In the genomic region with DNA sequence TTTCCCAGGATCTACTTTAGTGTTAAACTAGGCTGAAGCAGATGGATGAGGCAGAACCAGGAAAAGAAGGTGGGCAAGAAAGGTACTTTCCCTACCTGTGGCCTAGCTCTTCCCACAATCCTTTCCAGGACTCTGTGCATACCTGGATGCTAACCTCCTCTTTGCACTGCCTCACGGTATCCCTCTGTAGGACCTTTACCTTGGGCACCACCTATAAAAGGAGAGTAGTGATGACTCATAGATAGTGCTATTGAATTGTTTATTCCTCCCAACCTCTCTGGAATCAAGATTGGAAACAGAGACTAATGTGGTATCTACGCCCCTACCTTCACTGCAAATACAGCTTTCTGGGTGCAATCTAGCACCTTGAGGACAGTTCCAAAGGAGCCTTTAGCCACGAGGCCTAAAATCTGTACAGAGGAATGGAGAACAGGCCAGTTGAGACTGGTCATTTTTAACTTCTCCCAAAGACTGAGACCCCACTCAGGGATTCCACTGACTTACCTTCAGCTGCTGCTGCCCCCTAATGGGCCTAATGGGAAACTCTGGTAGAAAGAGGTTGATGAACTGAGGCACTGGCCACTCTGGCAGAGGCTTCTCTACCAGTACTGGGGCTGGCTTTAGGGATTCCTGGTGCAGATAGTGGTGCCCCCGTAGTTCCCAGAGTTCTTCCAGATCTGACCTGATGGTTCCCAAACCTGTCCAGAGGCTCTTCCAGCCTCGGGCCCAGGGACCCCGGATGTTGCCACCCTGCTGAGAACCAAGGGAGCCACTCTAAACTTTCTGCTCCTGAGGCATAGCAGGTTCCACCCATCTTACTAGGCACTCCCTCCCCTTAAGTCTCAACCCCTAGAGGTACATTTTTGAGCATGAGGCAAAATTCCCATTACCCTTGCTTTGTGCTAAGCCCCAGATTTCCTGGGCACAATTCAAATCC, we compare ENCODE assay signal across 2 cellular contexts.
TF ChIP-seq lines count a peak whose summit lies in the region.

No MANE protein-coding gene starts in this region.

TF ChIP-seq in HCT116, 20 proteins besides CTCF, POLR2A, EP300 and RAD21 (continued from another document):
- TF ChIP-seq, protein P1, sequence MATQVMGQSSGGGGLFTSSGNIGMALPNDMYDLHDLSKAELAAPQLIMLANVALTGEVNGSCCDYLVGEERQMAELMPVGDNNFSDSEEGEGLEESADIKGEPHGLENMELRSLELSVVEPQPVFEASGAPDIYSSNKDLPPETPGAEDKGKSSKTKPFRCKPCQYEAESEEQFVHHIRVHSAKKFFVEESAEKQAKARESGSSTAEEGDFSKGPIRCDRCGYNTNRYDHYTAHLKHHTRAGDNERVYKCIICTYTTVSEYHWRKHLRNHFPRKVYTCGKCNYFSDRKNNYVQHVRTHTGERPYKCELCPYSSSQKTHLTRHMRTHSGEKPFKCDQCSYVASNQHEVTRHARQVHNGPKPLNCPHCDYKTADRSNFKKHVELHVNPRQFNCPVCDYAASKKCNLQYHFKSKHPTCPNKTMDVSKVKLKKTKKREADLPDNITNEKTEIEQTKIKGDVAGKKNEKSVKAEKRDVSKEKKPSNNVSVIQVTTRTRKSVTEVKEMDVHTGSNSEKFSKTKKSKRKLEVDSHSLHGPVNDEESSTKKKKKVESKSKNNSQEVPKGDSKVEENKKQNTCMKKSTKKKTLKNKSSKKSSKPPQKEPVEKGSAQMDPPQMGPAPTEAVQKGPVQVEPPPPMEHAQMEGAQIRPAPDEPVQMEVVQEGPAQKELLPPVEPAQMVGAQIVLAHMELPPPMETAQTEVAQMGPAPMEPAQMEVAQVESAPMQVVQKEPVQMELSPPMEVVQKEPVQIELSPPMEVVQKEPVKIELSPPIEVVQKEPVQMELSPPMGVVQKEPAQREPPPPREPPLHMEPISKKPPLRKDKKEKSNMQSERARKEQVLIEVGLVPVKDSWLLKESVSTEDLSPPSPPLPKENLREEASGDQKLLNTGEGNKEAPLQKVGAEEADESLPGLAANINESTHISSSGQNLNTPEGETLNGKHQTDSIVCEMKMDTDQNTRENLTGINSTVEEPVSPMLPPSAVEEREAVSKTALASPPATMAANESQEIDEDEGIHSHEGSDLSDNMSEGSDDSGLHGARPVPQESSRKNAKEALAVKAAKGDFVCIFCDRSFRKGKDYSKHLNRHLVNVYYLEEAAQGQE (IDR thresholded peaks at IDR 0.05; ENCODE audit: low read depth), result no peak
- TF ChIP-seq MAX (IDR thresholded peaks at IDR 0.05), result no peak
- TF ChIP-seq SP1 (IDR thresholded peaks at IDR 0.05; ENCODE audit: low read depth), result no peak

TF ChIP-seq in WTC11, 78 proteins besides CTCF, POLR2A, EP300 and RAD21 (continued from another document):
- TF ChIP-seq, protein P2, sequence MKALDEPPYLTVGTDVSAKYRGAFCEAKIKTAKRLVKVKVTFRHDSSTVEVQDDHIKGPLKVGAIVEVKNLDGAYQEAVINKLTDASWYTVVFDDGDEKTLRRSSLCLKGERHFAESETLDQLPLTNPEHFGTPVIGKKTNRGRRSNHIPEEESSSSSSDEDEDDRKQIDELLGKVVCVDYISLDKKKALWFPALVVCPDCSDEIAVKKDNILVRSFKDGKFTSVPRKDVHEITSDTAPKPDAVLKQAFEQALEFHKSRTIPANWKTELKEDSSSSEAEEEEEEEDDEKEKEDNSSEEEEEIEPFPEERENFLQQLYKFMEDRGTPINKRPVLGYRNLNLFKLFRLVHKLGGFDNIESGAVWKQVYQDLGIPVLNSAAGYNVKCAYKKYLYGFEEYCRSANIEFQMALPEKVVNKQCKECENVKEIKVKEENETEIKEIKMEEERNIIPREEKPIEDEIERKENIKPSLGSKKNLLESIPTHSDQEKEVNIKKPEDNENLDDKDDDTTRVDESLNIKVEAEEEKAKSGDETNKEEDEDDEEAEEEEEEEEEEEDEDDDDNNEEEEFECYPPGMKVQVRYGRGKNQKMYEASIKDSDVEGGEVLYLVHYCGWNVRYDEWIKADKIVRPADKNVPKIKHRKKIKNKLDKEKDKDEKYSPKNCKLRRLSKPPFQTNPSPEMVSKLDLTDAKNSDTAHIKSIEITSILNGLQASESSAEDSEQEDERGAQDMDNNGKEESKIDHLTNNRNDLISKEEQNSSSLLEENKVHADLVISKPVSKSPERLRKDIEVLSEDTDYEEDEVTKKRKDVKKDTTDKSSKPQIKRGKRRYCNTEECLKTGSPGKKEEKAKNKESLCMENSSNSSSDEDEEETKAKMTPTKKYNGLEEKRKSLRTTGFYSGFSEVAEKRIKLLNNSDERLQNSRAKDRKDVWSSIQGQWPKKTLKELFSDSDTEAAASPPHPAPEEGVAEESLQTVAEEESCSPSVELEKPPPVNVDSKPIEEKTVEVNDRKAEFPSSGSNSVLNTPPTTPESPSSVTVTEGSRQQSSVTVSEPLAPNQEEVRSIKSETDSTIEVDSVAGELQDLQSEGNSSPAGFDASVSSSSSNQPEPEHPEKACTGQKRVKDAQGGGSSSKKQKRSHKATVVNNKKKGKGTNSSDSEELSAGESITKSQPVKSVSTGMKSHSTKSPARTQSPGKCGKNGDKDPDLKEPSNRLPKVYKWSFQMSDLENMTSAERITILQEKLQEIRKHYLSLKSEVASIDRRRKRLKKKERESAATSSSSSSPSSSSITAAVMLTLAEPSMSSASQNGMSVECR (CRISPR knock-in tag; IDR thresholded peaks at IDR 0.05; ENCODE audit: borderline replicate concordance), result no peak
- TF ChIP-seq ATF6 (CRISPR knock-in tag; IDR thresholded peaks at IDR 0.05), result no peak
- TF ChIP-seq FOXJ3 (CRISPR knock-in tag; IDR thresholded peaks at IDR 0.05; ENCODE audit: borderline replicate concordance), result no peak
- TF ChIP-seq KAT7 (CRISPR knock-in tag; IDR thresholded peaks at IDR 0.05; ENCODE audit: borderline replicate concordance), result no peak
- TF ChIP-seq NR2C2 (CRISPR knock-in tag; IDR thresholded peaks at IDR 0.05), result no peak
- no peak for TF ChIP-seq TEAD4 (CRISPR knock-in tag; IDR thresholded peaks at IDR 0.05)
- TF ChIP-seq CBFB (CRISPR knock-in tag; IDR thresholded peaks at IDR 0.05; ENCODE audit: low read depth), result no peak
- TF ChIP-seq JUN (CRISPR knock-in tag; IDR thresholded peaks at IDR 0.05), result no peak
- no peak for TF ChIP-seq NFE2L1 (CRISPR knock-in tag; IDR thresholded peaks at IDR 0.05)
- no peak for TF ChIP-seq SMAD3 (CRISPR knock-in tag; IDR thresholded peaks at IDR 0.05; ENCODE audit: borderline replicate concordance)
- no peak for TF ChIP-seq EMX1 (CRISPR knock-in tag; IDR thresholded peaks at IDR 0.05)
- TF ChIP-seq, protein P3, sequence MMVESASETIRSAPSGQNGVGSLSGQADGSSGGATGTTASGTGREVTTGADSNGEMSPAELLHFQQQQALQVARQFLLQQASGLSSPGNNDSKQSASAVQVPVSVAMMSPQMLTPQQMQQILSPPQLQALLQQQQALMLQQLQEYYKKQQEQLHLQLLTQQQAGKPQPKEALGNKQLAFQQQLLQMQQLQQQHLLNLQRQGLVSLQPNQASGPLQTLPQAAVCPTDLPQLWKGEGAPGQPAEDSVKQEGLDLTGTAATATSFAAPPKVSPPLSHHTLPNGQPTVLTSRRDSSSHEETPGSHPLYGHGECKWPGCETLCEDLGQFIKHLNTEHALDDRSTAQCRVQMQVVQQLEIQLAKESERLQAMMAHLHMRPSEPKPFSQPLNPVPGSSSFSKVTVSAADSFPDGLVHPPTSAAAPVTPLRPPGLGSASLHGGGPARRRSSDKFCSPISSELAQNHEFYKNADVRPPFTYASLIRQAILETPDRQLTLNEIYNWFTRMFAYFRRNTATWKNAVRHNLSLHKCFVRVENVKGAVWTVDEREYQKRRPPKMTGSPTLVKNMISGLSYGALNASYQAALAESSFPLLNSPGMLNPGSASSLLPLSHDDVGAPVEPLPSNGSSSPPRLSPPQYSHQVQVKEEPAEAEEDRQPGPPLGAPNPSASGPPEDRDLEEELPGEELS (CRISPR knock-in tag; IDR thresholded peaks at IDR 0.05), result no peak
- no peak for TF ChIP-seq ZNF423 (CRISPR knock-in tag; IDR thresholded peaks at IDR 0.05)
- TF ChIP-seq NFATC4 (CRISPR knock-in tag; IDR thresholded peaks at IDR 0.05), result no peak
- no peak for TF ChIP-seq E2F5 (CRISPR knock-in tag; IDR thresholded peaks at IDR 0.05)
- no peak for TF ChIP-seq SMAD4 (CRISPR knock-in tag; IDR thresholded peaks at IDR 0.05)
- no peak for TF ChIP-seq GTF2I (CRISPR knock-in tag; conservative IDR thresholded peaks at IDR 0.05)
